In genomic region chr14:99589031-99589441, GRCh38 we compare ENCODE assay signal across 17 cellular contexts. TPM values are rescaled to one million over a fixed set of nuclear protein-coding genes. Genes with fewer than 3 reads are reported as not detected.
DNase-seq lines count a peak whose midpoint lies in the region; ATAC-seq and TF ChIP-seq lines count a peak whose summit lies in the region.
"Had no signal": no experiment of that assay in that cellular context is flagged by ENCODE, and none has a peak within 500 bp of the region (broad histone marks: within the 10 kb centered on the region; RNA-seq: fewer than 3 reads in every experiment).

No MANE protein-coding gene starts in this region.

- H3K27ac ChIP-seq in trophoblast cell (ENCODE audit: low read depth, low read length) (no peak overlapping the region), SJCRH30 (no peak overlapping the region)
- H3K27ac ChIP-seq: ascending aorta, HL-60, VCaP had no signal

- H2BK5ac ChIP-seq in trophoblast cell (ENCODE audit: low read depth, low read length, poor library complexity) = no peak overlapping the region

- H3K79me1 ChIP-seq in trophoblast cell (ENCODE audit: low read length) = peaks cover 9% of the 10 kb centered on the region

- peak overlapping the region; percentile 57 for H3K18ac ChIP-seq in trophoblast cell (ENCODE audit: low read length)

- peak overlapping the region; percentile 5 for H3K4ac ChIP-seq in trophoblast cell (ENCODE audit: low read depth, low read length)

- H3K14ac ChIP-seq in trophoblast cell (ENCODE audit: low read length) = no peak overlapping the region

- no peak overlapping the region for H4K8ac ChIP-seq in trophoblast cell (ENCODE audit: low read depth, low read length)

- H3K9ac ChIP-seq in trophoblast cell (ENCODE audit: low read length) = no peak overlapping the region

- H2BK12ac ChIP-seq in trophoblast cell (ENCODE audit: low read length) = no peak overlapping the region

- H4K91ac ChIP-seq in trophoblast cell (ENCODE audit: low read depth, low read length) = no peak overlapping the region

- no peak overlapping the region for H3K23ac ChIP-seq in trophoblast cell (ENCODE audit: low read length)

- H3K79me2 ChIP-seq in trophoblast cell (ENCODE audit: control insufficient read depth, insufficient read depth, low read length, poor library complexity) = peaks cover 14% of the 10 kb centered on the region

- peak; percentile 56 for DNase-seq in G401 (ENCODE audit: low spot score)
- peak; percentile 28 for DNase-seq in RPMI7951 (ENCODE audit: low read depth)
- peak; percentile 71 for DNase-seq in fibroblast of villous mesenchyme (ENCODE audit: low read depth)
- peak in 1 of 2 donors; percentile 11 for DNase-seq in trophoblast cell
- DNase-seq in SJCRH30 = no peak
- no peak for DNase-seq in SHP77 treated with DMSO at 0.1 percent for 48 hours (lab: John Stamatoyannopoulos, UW)
- DNase-seq: activated CD8-positive, alpha-beta memory T cell treated with anti-CD3 and anti-CD28 coated beads for 24 hours; activated effector memory CD4-positive, alpha-beta T cell treated with Interleukin-2 at 50 U/mL for 16 hours; Calu3; kidney glomerular epithelial cell; NCI-H1930; NCI-H510A treated with DMSO at 0.1 percent for 48 hours had no signal

- H3K4me1 ChIP-seq in trophoblast cell (ENCODE audit: control insufficient read depth in 1 of 2, insufficient read depth in 2 of 2, low read length in 2 of 2) = peaks cover 33 to 42% of the 10 kb centered on the region in 2 experiments
- peaks cover 26% of the 10 kb centered on the region for H3K4me1 ChIP-seq in SJCRH30
- H3K4me1 ChIP-seq: ascending aorta had no signal

- H3K4me2 ChIP-seq in trophoblast cell (ENCODE audit: low read length) = no peak overlapping the region

- H3K27me3 ChIP-seq in trophoblast cell (ENCODE audit: insufficient read depth, low read length) = no peaks in the 10 kb centered on the region
- H3K27me3 ChIP-seq in SJCRH30 = no peaks in the 10 kb centered on the region
- H3K27me3 ChIP-seq: ascending aorta had no signal

- no peak for TF ChIP-seq CTCF in fibroblast of villous mesenchyme (IDR thresholded peaks at IDR 0.05; ENCODE audit: insufficient read depth, low read depth, low read length)

- H2AFZ ChIP-seq in trophoblast cell (ENCODE audit: insufficient read depth, low read length, poor library complexity) = no peak overlapping the region

- H3K9me3 ChIP-seq in trophoblast cell (ENCODE audit: insufficient read depth, low read depth, low read length) (no peaks in the 10 kb centered on the region), SJCRH30 (replicated peaks) (no peaks in the 10 kb centered on the region)
- H3K9me3 ChIP-seq: ascending aorta had no signal

- H3K36me3 ChIP-seq in trophoblast cell (ENCODE audit: control insufficient read depth in 1 of 2, insufficient read depth in 2 of 2, low read length in 2 of 2) (no peaks in the 10 kb centered on the region), SJCRH30 (no peaks in the 10 kb centered on the region)
- H3K36me3 ChIP-seq: ascending aorta had no signal

- ATAC-seq in HG03159 (IDR thresholded peaks at IDR 0.05; ENCODE audit: unreplicated experiment) (no peak), HG03442 (IDR thresholded peaks at IDR 0.05; ENCODE audit: unreplicated experiment) (no peak)

- H4K12ac ChIP-seq in trophoblast cell (ENCODE audit: low read depth, low read length) = no peak overlapping the region

- in situ Hi-C loops in G401 (cut with HindIII; ENCODE audit: low sequenced_read_pairs) = no loop called here

- H2BK120ac ChIP-seq in trophoblast cell (ENCODE audit: insufficient read depth, low read length, poor library complexity) = no peak overlapping the region

- H3K4me3 ChIP-seq in fibroblast of villous mesenchyme (ENCODE audit: low read depth, low read length) = no peak overlapping the region
- no peak overlapping the region for H3K4me3 ChIP-seq in trophoblast cell (ENCODE audit: low read depth, low read length)
- no peak overlapping the region for H3K4me3 ChIP-seq in SJCRH30
- H3K4me3 ChIP-seq: ascending aorta had no signal

- H2AK5ac ChIP-seq in trophoblast cell (ENCODE audit: low read length) = no peak overlapping the region

- WGBS in trophoblast cell (ENCODE audit: extremely low coverage, insufficient coverage, insufficient read length) = no CpG with 5 or more reads among the region's 18 CpGs

RNA-seq across cellular contexts. Expression of gene CCDC85C, which starts 15.0 kb away (rescaled TPM):
- total RNA-seq in G401 (2014; rRNA removed; shearing (Covaris generic)) = 20.4 and 25.8 TPM in 2 replicates
- 3.4 and 5.8 TPM in 2 replicates for total RNA-seq in RPMI7951 (2014; rRNA removed; shearing (Covaris generic))
- total RNA-seq in fibroblast of villous mesenchyme = 7.4 and 11.2 TPM in 2 replicates
- 17.0 and 18.1 TPM in 2 replicates for polyA plus RNA-seq in trophoblast cell (2013)
- 12.2 and 12.9 TPM in 2 replicates for total RNA-seq in SJCRH30 (2014; rRNA removed; shearing (Covaris generic))

RNA-seq across cellular contexts. Expression of gene HHIPL1, which starts 55.9 kb away (rescaled TPM):
- total RNA-seq in G401 (2014; rRNA removed; shearing (Covaris generic)) = 0.20 TPM in 1 of 2 replicates, not detected in the other
- 0.24 and 0.49 TPM in 2 replicates for total RNA-seq in RPMI7951 (2014; rRNA removed; shearing (Covaris generic))
- total RNA-seq in fibroblast of villous mesenchyme = 3.9 TPM in 2 replicates
- 1.3 and 1.5 TPM in 2 replicates for polyA plus RNA-seq in trophoblast cell (2013)
- not detected in 2 replicates for total RNA-seq in SJCRH30 (2014; rRNA removed; shearing (Covaris generic))
- total RNA-seq: Calu3 had no signal

Comparison
In these comparisons a context has a peak if more than half of its experiments do, and no peak if none do; other contexts are left out.
1. DNase-seq: peak in G401 (single experiment), RPMI7951 (single experiment) and fibroblast of villous mesenchyme (single experiment); none in SJCRH30 (0 of 2) and SHP77 treated with DMSO at 0.1 percent for 48 hours (single experiment).